Comparison of ENCODE assay signal across 1 cellular context in the genomic region with DNA sequence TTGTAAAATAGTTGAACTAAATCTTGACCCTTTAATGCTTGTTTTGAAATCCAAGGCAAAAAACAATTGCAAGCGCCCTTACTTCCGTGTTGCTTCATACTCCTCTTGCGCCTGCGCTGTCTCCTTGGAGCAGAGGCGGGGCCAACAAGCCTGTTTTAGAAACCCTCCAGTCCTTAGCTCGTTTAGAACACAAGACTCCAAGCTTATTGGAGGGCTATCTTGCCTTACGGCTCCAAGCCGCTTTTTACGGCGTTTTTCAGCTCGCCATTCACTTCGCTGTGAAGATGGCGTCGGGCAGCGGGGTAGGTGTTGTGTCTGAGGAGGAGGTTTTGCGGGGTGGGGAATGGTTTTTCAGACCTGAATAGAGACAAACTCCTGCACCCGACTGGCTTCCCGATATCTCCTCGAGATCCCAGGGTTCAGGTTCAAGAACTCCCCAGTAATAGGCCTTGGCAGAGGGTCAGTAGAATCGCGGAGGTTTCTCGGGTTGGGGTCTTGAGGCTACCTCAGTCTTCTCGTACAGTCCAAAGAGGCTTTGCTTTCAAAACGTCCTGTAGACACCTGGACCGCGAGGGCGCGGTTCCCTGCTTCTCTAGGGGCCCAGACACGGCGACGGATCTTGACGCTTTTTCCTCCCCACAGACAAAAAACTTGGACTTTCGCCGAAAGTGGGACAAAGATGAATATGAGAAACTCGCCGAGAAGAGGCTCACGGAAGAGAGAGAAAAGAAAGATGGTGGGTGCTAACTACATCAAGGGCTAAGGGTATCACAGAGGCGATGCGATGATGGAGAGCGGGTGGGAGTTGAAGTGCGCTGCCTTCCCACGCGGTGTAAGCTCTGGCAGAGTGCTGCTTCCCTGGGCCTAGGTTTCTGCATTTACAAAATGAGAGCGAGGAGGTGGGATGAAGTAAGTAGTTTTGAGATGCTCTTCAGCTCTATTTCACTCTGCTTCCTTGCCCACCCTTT.
TF ChIP-seq lines count a peak whose summit lies in the region.

A gene with protein sequence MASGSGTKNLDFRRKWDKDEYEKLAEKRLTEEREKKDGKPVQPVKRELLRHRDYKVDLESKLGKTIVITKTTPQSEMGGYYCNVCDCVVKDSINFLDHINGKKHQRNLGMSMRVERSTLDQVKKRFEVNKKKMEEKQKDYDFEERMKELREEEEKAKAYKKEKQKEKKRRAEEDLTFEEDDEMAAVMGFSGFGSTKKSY (plus strand): TSS at position 271 of the 968 bp plus-strand sequence. CDS start 14 bp downstream, at position 285.

TF ChIP-seq in K562, 482 proteins besides CTCF, POLR2A, EP300 and RAD21 (continued from another document):
- TF ChIP-seq ZBTB43 (CRISPR knock-in tag; IDR thresholded peaks at IDR 0.05) (0 out of 2 replicates have a peak, but pooled peaks have one; percentile 33), HCFC1 (IDR thresholded peaks at IDR 0.05; ENCODE audit: low read depth, low read length) (peak; percentile 83), ARID2 (IDR thresholded peaks at IDR 0.05) (no peak), TAF9B (IDR thresholded peaks at IDR 0.05; ENCODE audit: partially characterized antibody) (peak; percentile 92), DIDO1 (tag; IDR thresholded peaks at IDR 0.05; ENCODE audit: low read depth) (peak; percentile 84), TARDBP (IDR thresholded peaks at IDR 0.05) (0 out of 2 replicates have a peak, but pooled peaks have one; percentile 33), TOE1 (IDR thresholded peaks at IDR 0.05; ENCODE audit: borderline replicate concordance) (0 out of 2 replicates have a peak, but pooled peaks have one; percentile 21), TOE1 (CRISPR knock-in tag; IDR thresholded peaks at IDR 0.05; ENCODE audit: borderline replicate concordance, low read depth) (no peak)
- TF ChIP-seq, protein P1, sequence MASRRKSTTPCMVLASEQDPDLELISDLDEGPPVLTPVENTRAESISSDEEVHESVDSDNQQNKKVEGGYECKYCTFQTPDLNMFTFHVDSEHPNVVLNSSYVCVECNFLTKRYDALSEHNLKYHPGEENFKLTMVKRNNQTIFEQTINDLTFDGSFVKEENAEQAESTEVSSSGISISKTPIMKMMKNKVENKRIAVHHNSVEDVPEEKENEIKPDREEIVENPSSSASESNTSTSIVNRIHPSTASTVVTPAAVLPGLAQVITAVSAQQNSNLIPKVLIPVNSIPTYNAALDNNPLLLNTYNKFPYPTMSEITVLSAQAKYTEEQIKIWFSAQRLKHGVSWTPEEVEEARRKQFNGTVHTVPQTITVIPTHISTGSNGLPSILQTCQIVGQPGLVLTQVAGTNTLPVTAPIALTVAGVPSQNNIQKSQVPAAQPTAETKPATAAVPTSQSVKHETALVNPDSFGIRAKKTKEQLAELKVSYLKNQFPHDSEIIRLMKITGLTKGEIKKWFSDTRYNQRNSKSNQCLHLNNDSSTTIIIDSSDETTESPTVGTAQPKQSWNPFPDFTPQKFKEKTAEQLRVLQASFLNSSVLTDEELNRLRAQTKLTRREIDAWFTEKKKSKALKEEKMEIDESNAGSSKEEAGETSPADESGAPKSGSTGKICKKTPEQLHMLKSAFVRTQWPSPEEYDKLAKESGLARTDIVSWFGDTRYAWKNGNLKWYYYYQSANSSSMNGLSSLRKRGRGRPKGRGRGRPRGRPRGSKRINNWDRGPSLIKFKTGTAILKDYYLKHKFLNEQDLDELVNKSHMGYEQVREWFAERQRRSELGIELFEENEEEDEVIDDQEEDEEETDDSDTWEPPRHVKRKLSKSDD (conservative IDR thresholded peaks at IDR 0.05; ENCODE audit: low read length): no peak
- TF ChIP-seq, protein P2, sequence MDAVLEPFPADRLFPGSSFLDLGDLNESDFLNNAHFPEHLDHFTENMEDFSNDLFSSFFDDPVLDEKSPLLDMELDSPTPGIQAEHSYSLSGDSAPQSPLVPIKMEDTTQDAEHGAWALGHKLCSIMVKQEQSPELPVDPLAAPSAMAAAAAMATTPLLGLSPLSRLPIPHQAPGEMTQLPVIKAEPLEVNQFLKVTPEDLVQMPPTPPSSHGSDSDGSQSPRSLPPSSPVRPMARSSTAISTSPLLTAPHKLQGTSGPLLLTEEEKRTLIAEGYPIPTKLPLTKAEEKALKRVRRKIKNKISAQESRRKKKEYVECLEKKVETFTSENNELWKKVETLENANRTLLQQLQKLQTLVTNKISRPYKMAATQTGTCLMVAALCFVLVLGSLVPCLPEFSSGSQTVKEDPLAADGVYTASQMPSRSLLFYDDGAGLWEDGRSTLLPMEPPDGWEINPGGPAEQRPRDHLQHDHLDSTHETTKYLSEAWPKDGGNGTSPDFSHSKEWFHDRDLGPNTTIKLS (IDR thresholded peaks at IDR 0.05; ENCODE audit: borderline replicate concordance, low read depth): peak; percentile 22; the same call in 1 of the 2 replicates
- TF ChIP-seq, protein P3, sequence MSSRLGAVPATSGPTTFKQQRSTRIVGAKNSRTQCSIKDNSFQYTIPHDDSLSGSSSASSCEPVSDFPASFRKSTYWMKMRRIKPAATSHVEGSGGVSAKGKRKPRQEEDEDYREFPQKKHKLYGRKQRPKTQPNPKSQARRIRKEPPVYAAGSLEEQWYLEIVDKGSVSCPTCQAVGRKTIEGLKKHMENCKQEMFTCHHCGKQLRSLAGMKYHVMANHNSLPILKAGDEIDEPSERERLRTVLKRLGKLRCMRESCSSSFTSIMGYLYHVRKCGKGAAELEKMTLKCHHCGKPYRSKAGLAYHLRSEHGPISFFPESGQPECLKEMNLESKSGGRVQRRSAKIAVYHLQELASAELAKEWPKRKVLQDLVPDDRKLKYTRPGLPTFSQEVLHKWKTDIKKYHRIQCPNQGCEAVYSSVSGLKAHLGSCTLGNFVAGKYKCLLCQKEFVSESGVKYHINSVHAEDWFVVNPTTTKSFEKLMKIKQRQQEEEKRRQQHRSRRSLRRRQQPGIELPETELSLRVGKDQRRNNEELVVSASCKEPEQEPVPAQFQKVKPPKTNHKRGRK (tag; IDR thresholded peaks at IDR 0.05): no peak
